8 cellular contexts compared by ENCODE assay signal in the genomic region with DNA sequence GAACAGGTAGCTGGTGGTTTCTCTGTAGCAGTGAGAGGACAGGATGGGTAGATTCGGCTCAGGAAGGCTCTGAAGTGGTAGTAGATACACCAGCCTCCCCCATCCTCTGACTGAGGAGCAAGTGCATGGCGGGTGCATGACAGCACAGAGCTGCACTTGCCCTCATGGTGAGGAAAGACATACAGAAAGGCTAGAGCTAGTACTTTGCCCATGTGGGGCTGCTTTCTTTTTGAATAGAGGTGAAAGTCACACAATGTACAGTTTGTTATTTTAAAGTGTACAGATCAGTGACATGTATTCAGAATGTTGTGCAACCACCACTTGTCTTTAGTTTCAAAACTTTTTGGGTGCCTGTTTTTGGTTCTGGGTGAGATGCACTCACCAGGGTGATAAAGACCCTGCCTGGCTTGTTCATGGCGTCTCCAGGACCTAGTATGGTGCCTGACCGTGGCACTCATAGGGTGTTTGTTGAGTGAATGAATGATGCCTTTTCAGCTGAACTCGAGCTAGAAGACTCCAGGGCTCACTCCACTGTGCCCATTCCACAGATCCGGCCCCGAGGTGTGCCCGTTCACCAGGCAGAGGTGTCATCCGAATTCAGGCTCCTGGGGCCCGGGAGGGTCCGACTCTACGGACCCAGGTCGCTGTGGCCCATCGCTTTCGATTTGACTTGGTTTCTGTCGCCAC. TPM values are rescaled to one million over a fixed set of nuclear protein-coding genes. Genes with fewer than 3 reads are reported as not detected.
DNase-seq lines count a peak whose midpoint lies in the region; ATAC-seq and TF ChIP-seq lines count a peak whose summit lies in the region.

No MANE protein-coding gene starts in this region.

- peak; percentile 70 to 71 for ATAC-seq in CD4-positive, CD25-positive, alpha-beta regulatory T cell (ENCODE audit: low read depth in 2 of 2)
- peak; percentile 37 for ATAC-seq in activated T-helper 17 cell treated with anti-CD3 and anti-CD28 coated beads, Interleukin-2, amount 50 U/mL, for 72 hours (replicated peaks)
- no peak for ATAC-seq in HG03460 (IDR thresholded peaks at IDR 0.05; ENCODE audit: unreplicated experiment)

- peak overlapping the region; percentile 81 for H3K4me3 ChIP-seq in CD4-positive, CD25-positive, alpha-beta regulatory T cell (ENCODE audit: low read depth, low read length)
- peak overlapping the region; percentile 53 for H3K4me3 ChIP-seq in H7 (ENCODE audit: insufficient read depth, low read depth, low read length)
- peak overlapping the region; percentile 16 for H3K4me3 ChIP-seq in kidney epithelial cell (ENCODE audit: low read depth, low read length)
- peak overlapping the region in 1 of 3 donors; percentile 43 for H3K4me3 ChIP-seq in thyroid gland (replicated peaks in 1 of 3)

- 65 to 77% methylated on average over 4 to 8 of the region's 16 CpGs for WGBS in thyroid gland, 2 donors

- peaks cover 18% of the 10 kb centered on the region for H3K36me3 Mint-ChIP-seq in CD4-positive, CD25-positive, alpha-beta regulatory T cell
- H3K36me3 Mint-ChIP-seq in activated T-helper 17 cell treated with anti-CD3 and anti-CD28 coated beads, Interleukin-2, amount 50 U/mL, for 72 hours (ENCODE audit: low read depth) = peaks cover 41% of the 10 kb centered on the region

- H3K4me3 Mint-ChIP-seq in CD4-positive, CD25-positive, alpha-beta regulatory T cell = peak overlapping the region; percentile 83 to 94 (median 88)
- peak overlapping the region; percentile 82 for H3K4me3 Mint-ChIP-seq in activated T-helper 17 cell treated with anti-CD3 and anti-CD28 coated beads, Interleukin-2, amount 50 U/mL, for 72 hours

- no peaks in the 10 kb centered on the region for H3K27me3 ChIP-seq in CD4-positive, CD25-positive, alpha-beta regulatory T cell (ENCODE audit: control insufficient read depth, insufficient read depth, low read length)
- H3K27me3 ChIP-seq in H7 (ENCODE audit: control insufficient read depth, insufficient read depth, low read length) (peaks cover 18% of the 10 kb centered on the region), kidney epithelial cell (ENCODE audit: control insufficient read depth, insufficient read depth, low read length) (no peaks in the 10 kb centered on the region), thyroid gland (no peaks in the 10 kb centered on the region)

- peaks cover 39% of the 10 kb centered on the region for H3K4me1 ChIP-seq in CD4-positive, CD25-positive, alpha-beta regulatory T cell (ENCODE audit: control insufficient read depth, insufficient read depth, low read length, poor library complexity, severe bottlenecking)
- peaks cover 4 to 67% of the 10 kb centered on the region in 2 donors for H3K4me1 ChIP-seq in thyroid gland

- H3K27ac Mint-ChIP-seq in CD4-positive, CD25-positive, alpha-beta regulatory T cell = peak overlapping the region; percentile 94 to 96 (median 94)
- H3K27ac Mint-ChIP-seq in activated T-helper 17 cell treated with anti-CD3 and anti-CD28 coated beads, Interleukin-2, amount 50 U/mL, for 72 hours = peak overlapping the region; percentile 87

- no peaks in the 10 kb centered on the region for H3K27me3 Mint-ChIP-seq in CD4-positive, CD25-positive, alpha-beta regulatory T cell
- H3K27me3 Mint-ChIP-seq in activated T-helper 17 cell treated with anti-CD3 and anti-CD28 coated beads, Interleukin-2, amount 50 U/mL, for 72 hours = no peaks in the 10 kb centered on the region

- peak in 2 of 3 donors; percentile 33 to 62 for DNase-seq in CD4-positive, CD25-positive, alpha-beta regulatory T cell
- peak; percentile 19 for DNase-seq in H7
- no peak for DNase-seq in kidney epithelial cell (ENCODE audit: low read depth)
- DNase-seq in thyroid gland = no peak
- DNase-seq in NCI-H1436 (lab: John Stamatoyannopoulos, UW) = no peak
- no peak for DNase-seq in H4 (ENCODE audit: low spot score)

- no peak for TF ChIP-seq CTCF in kidney epithelial cell (IDR thresholded peaks at IDR 0.05; ENCODE audit: insufficient read depth, low read length, poor library complexity, severe bottlenecking)
- no peak for TF ChIP-seq CTCF in thyroid gland (IDR thresholded peaks at IDR 0.05)

- H3K9me3 ChIP-seq in CD4-positive, CD25-positive, alpha-beta regulatory T cell (ENCODE audit: control insufficient read depth in 2 of 2, low read length in 2 of 2) = no peaks in the 10 kb centered on the region
- no peaks in the 10 kb centered on the region for H3K9me3 ChIP-seq in thyroid gland

- intact Hi-C loops in thyroid gland (cut with DNase I) = no loop called here

- H3K36me3 ChIP-seq in CD4-positive, CD25-positive, alpha-beta regulatory T cell (ENCODE audit: control insufficient read depth, insufficient read depth, low read length) = peaks cover 13% of the 10 kb centered on the region
- H3K36me3 ChIP-seq in H7 (replicated peaks; ENCODE audit: control insufficient read depth, insufficient read depth, low read length) (no peaks in the 10 kb centered on the region), kidney epithelial cell (ENCODE audit: control insufficient read depth, insufficient read depth, low read length) (no peaks in the 10 kb centered on the region), thyroid gland (peaks cover 5 to 6% of the 10 kb centered on the region in 2 donors)

- H3K9me3 Mint-ChIP-seq in CD4-positive, CD25-positive, alpha-beta regulatory T cell = peaks cover 0 to 1% (median 0%) of the 10 kb centered on the region in 7 donors
- H3K9me3 Mint-ChIP-seq in activated T-helper 17 cell treated with anti-CD3 and anti-CD28 coated beads, Interleukin-2, amount 50 U/mL, for 72 hours = no peaks in the 10 kb centered on the region

- no peak for TF ChIP-seq POLR2A in thyroid gland (IDR thresholded peaks at IDR 0.05)

- H3K4me1 Mint-ChIP-seq in CD4-positive, CD25-positive, alpha-beta regulatory T cell = peaks cover 6 to 79% (median 46%) of the 10 kb centered on the region in 4 donors
- H3K4me1 Mint-ChIP-seq in activated T-helper 17 cell treated with anti-CD3 and anti-CD28 coated beads, Interleukin-2, amount 50 U/mL, for 72 hours = peaks cover 33% of the 10 kb centered on the region

- peak overlapping the region; percentile 76 for H3K27ac ChIP-seq in CD4-positive, CD25-positive, alpha-beta regulatory T cell (ENCODE audit: insufficient read depth, low read length, poor library complexity, severe bottlenecking)
- H3K27ac ChIP-seq in thyroid gland = peak overlapping the region; percentile 80 to 92 (median 83)

RNA-seq across cellular contexts. Expression of a gene that starts 0.4 kb away (rescaled TPM):
- total RNA-seq in CD4-positive, CD25-positive, alpha-beta regulatory T cell = 54.8 TPM
- 100 to 1,000 TPM; 155 to 215 (median 185) TPM for polyA plus RNA-seq in CD4-positive, CD25-positive, alpha-beta regulatory T cell
- 1.00 and 1.4 TPM in 2 replicates for total RNA-seq in H7 (2014; rRNA removed; shearing (Covaris generic))
- 10 to 100 TPM; 36.8 to 51.2 TPM for total RNA-seq in activated T-helper 17 cell treated with anti-CD3 and anti-CD28 coated beads, Interleukin-2, amount 50 U/mL, for 72 hours
- total RNA-seq in kidney epithelial cell (16.5 and 28.5 TPM in 2 replicates), thyroid gland (10 to 100 TPM; 13.6 to 41.3 (median 20.7) TPM)
- total RNA-seq in H4 (2014; rRNA removed; shearing (Covaris generic)) = 0.77 and 1.8 TPM in 2 replicates

RNA-seq across cellular contexts. Expression of a gene that starts 6.4 kb away (rescaled TPM):
- 105 TPM for total RNA-seq in CD4-positive, CD25-positive, alpha-beta regulatory T cell
- polyA plus RNA-seq in CD4-positive, CD25-positive, alpha-beta regulatory T cell = 100 to 1,000 TPM; 393 to 484 (median 437) TPM
- total RNA-seq in H7 (2014; rRNA removed; shearing (Covaris generic)) = 17.7 and 33.0 TPM in 2 replicates
- total RNA-seq in activated T-helper 17 cell treated with anti-CD3 and anti-CD28 coated beads, Interleukin-2, amount 50 U/mL, for 72 hours = 100 to 1,000 TPM; 103 to 124 TPM
- total RNA-seq in kidney epithelial cell (42.3 and 53.5 TPM in 2 replicates), thyroid gland (100 to 1,000 TPM in 3 of 4 donors, 10 to 100 TPM in 1; 89.6 to 171 (median 121) TPM)
- 0.43 and 1.3 TPM in 2 replicates for total RNA-seq in H4 (2014; rRNA removed; shearing (Covaris generic))

RNA-seq across cellular contexts. Expression of a gene that starts 11.7 kb away (rescaled TPM):
- 47.0 TPM for total RNA-seq in CD4-positive, CD25-positive, alpha-beta regulatory T cell
- polyA plus RNA-seq in CD4-positive, CD25-positive, alpha-beta regulatory T cell = 100 to 1,000 TPM; 233 to 297 (median 251) TPM
- total RNA-seq in H7 (2014; rRNA removed; shearing (Covaris generic)) = 159 and 201 TPM in 2 replicates
- total RNA-seq in activated T-helper 17 cell treated with anti-CD3 and anti-CD28 coated beads, Interleukin-2, amount 50 U/mL, for 72 hours = 100 to 1,000 TPM; 116 to 156 TPM
- 220 and 271 TPM in 2 replicates for total RNA-seq in kidney epithelial cell
- total RNA-seq in thyroid gland = 100 to 1,000 TPM in 3 of 4 donors, 10 to 100 TPM in 1; 86.9 to 202 (median 168) TPM
- 286 and 303 TPM in 2 replicates for total RNA-seq in H4 (2014; rRNA removed; shearing (Covaris generic))

RNA-seq across cellular contexts. Expression of a gene that starts 18.7 kb away (rescaled TPM):
- 4.9 TPM for total RNA-seq in CD4-positive, CD25-positive, alpha-beta regulatory T cell
- polyA plus RNA-seq in CD4-positive, CD25-positive, alpha-beta regulatory T cell = 10 to 100 TPM in 1 of 4 donors, 1 to 10 TPM in 3; 8.0 to 11.3 (median 9.1) TPM
- 15.7 and 17.9 TPM in 2 replicates for total RNA-seq in H7 (2014; rRNA removed; shearing (Covaris generic))
- total RNA-seq in activated T-helper 17 cell treated with anti-CD3 and anti-CD28 coated beads, Interleukin-2, amount 50 U/mL, for 72 hours = 1 to 10 TPM; 3.3 to 3.7 TPM
- total RNA-seq in kidney epithelial cell (19.1 and 24.4 TPM in 2 replicates), thyroid gland (10 to 100 TPM in 3 of 4 donors, 1 to 10 TPM in 1; 8.9 to 25.2 (median 21.9) TPM)
- 10.2 and 11.1 TPM in 2 replicates for total RNA-seq in H4 (2014; rRNA removed; shearing (Covaris generic))

RNA-seq across cellular contexts. Expression of a gene that starts 22.5 kb away (rescaled TPM):
- total RNA-seq in CD4-positive, CD25-positive, alpha-beta regulatory T cell = 20.0 TPM
- polyA plus RNA-seq in CD4-positive, CD25-positive, alpha-beta regulatory T cell = 10 to 100 TPM; 16.7 to 28.1 (median 17.7) TPM
- 23.3 and 33.0 TPM in 2 replicates for total RNA-seq in H7 (2014; rRNA removed; shearing (Covaris generic))
- 10 to 100 TPM; 21.3 to 21.7 TPM for total RNA-seq in activated T-helper 17 cell treated with anti-CD3 and anti-CD28 coated beads, Interleukin-2, amount 50 U/mL, for 72 hours
- 25.7 and 37.0 TPM in 2 replicates for total RNA-seq in kidney epithelial cell
- 10 to 100 TPM; 39.5 to 81.9 (median 51.6) TPM for total RNA-seq in thyroid gland
- 36.8 and 44.7 TPM in 2 replicates for total RNA-seq in H4 (2014; rRNA removed; shearing (Covaris generic))

Comparison
In these comparisons a context has a peak if more than half of its experiments do, and no peak if none do; other contexts are left out.
1. DNase-seq: peak in CD4-positive, CD25-positive, alpha-beta regulatory T cell (2 of 3) and H7 (single experiment); none in kidney epithelial cell (single experiment), thyroid gland (0 of 2), NCI-H1436 (single experiment) and H4 (single experiment).